29 cellular contexts compared by ENCODE assay signal in genomic region chr2:223040527-223040926, GRCh38. TPM values are rescaled to one million over a fixed set of nuclear protein-coding genes. Genes with fewer than 3 reads are reported as not detected.
"Had no signal": no experiment of that assay in that cellular context is flagged by ENCODE, and none has a peak within 500 bp of the region (broad histone marks: within the 10 kb centered on the region; RNA-seq: fewer than 3 reads in every experiment).

No MANE protein-coding gene starts in this region.

- H2AFZ ChIP-seq: neural progenitor cell had no signal

- H3K4me3 ChIP-seq: colonic mucosa, dorsolateral prefrontal cortex, esophagus squamous epithelium, gastrocnemius medialis, neural progenitor cell, spleen, testis, vagina had no signal

- H3K9me3 ChIP-seq: colonic mucosa, esophagus squamous epithelium, gastrocnemius medialis, spleen, testis, vagina had no signal

- H3K27me3 Mint-ChIP-seq: activated CD4-positive, alpha-beta T cell treated with anti-CD3 and anti-CD28 coated beads, Interleukin-2, amount 10 ng/mL, durations not matched to agents 7 days and 5 days; progenitor cell of endocrine pancreas had no signal

- H3K4me3 Mint-ChIP-seq: activated CD4-positive, alpha-beta T cell treated with anti-CD3 and anti-CD28 coated beads, Interleukin-2, amount 10 ng/mL, durations not matched to agents 7 days and 5 days; activated CD8-positive, alpha-beta T cell treated with anti-CD3 and anti-CD28 coated beads, Interleukin-2, amount 10 ng/mL, durations not matched to agents 7 days and 5 days; activated naive CD4-positive, alpha-beta T cell treated with anti-CD3 and anti-CD28 coated beads, Interleukin-2, amount 50 U/mL, for 24 hours; activated T-helper 1 cell treated with anti-CD3 and anti-CD28 coated beads, Interleukin-12 subunit alpha, Interleukin-12 subunit beta, Interleukin-2, Interleukin-4 antibody, amounts not matched to agents 30 ng/mL and 10 ng/mL and 1 ng/mL, durations not matched to agents 14 hours and 24 hours and 36 hours; brain; central memory CD8-positive, alpha-beta T cell; effector memory CD8-positive, alpha-beta T cell; naive thymus-derived CD8-positive, alpha-beta T cell; neural progenitor cell had no signal

- H3K9ac ChIP-seq: neural progenitor cell had no signal

- H3K36me3 Mint-ChIP-seq: activated naive CD4-positive, alpha-beta T cell treated with anti-CD3 and anti-CD28 coated beads, Interleukin-2, amount 50 U/mL, for 24 hours; brain; naive thymus-derived CD8-positive, alpha-beta T cell; neural progenitor cell had no signal

- H3K27ac Mint-ChIP-seq: activated CD4-positive, alpha-beta T cell treated with anti-CD3 and anti-CD28 coated beads, Interleukin-2, amount 10 ng/mL, durations not matched to agents 7 days and 5 days; activated CD8-positive, alpha-beta T cell treated with anti-CD3 and anti-CD28 coated beads, Interleukin-2, amount 10 ng/mL, durations not matched to agents 7 days and 5 days; activated naive CD4-positive, alpha-beta T cell treated with anti-CD3 and anti-CD28 coated beads, Interleukin-2, amount 50 U/mL, for 24 hours; activated T-helper 1 cell treated with anti-CD3 and anti-CD28 coated beads, Interleukin-12 subunit alpha, Interleukin-12 subunit beta, Interleukin-2, Interleukin-4 antibody, amounts not matched to agents 30 ng/mL and 10 ng/mL and 1 ng/mL, durations not matched to agents 14 hours and 24 hours and 36 hours; effector memory CD8-positive, alpha-beta T cell; naive thymus-derived CD8-positive, alpha-beta T cell; neural progenitor cell had no signal

- H3K27ac ChIP-seq: colonic mucosa, gastrocnemius medialis, neural progenitor cell, spleen, testis, WERI-Rb-1 had no signal

- H3K9me3 Mint-ChIP-seq: activated CD4-positive, alpha-beta T cell treated with anti-CD3 and anti-CD28 coated beads, Interleukin-2, amount 10 ng/mL, durations not matched to agents 7 days and 5 days; activated naive CD4-positive, alpha-beta T cell treated with anti-CD3 and anti-CD28 coated beads, Interleukin-2, amount 50 U/mL, for 24 hours; activated T-helper 1 cell treated with anti-CD3 and anti-CD28 coated beads, Interleukin-12 subunit alpha, Interleukin-12 subunit beta, Interleukin-2, Interleukin-4 antibody, amounts not matched to agents 30 ng/mL and 10 ng/mL and 1 ng/mL, durations not matched to agents 14 hours and 24 hours and 36 hours; central memory CD8-positive, alpha-beta T cell; neural progenitor cell had no signal

- H3K4me1 ChIP-seq: colonic mucosa, gastrocnemius medialis, testis had no signal

- H3K4me2 ChIP-seq: neural progenitor cell had no signal

- DNase-seq: activated CD4-positive, alpha-beta T cell treated with anti-CD3 and anti-CD28 coated beads, Interleukin-2, amount 10 ng/mL, durations not matched to agents 7 days and 5 days; activated CD4-positive, CD25-positive, alpha-beta regulatory T cell treated with anti-CD3 and anti-CD28 coated beads, Interleukin-2, amount 50 U/mL, for 72 hours; activated CD8-positive, alpha-beta T cell treated with anti-CD3 and anti-CD28 coated beads, Interleukin-2, amount 10 ng/mL, durations not matched to agents 7 days and 5 days; activated gamma-delta T cell; anterior cingulate cortex; colonic mucosa; dorsolateral prefrontal cortex; effector memory CD8-positive, alpha-beta T cell; esophagus squamous epithelium; gastrocnemius medialis; hypothalamus; left colon; mesenchymal stem cell; naive thymus-derived CD8-positive, alpha-beta T cell; spleen; stimulated activated CD4-positive, alpha-beta T cell treated with anti-CD3 and anti-CD28 coated beads, Interleukin-4, amount 100 ng/mL, for 1 hour; stimulated activated naive CD4-positive, alpha-beta T cell; T-helper 2 cell; testis; trophoblast cell; WERI-Rb-1 had no signal

- H3K4me1 Mint-ChIP-seq: activated CD4-positive, alpha-beta T cell treated with anti-CD3 and anti-CD28 coated beads, Interleukin-2, amount 10 ng/mL, durations not matched to agents 7 days and 5 days; activated naive CD4-positive, alpha-beta T cell treated with anti-CD3 and anti-CD28 coated beads, Interleukin-2, amount 50 U/mL, for 24 hours; central memory CD8-positive, alpha-beta T cell had no signal

- H3K27me3 ChIP-seq: colonic mucosa, dorsolateral prefrontal cortex, esophagus squamous epithelium, gastrocnemius medialis, neural progenitor cell, spleen, testis, vagina had no signal

- H3K36me3 ChIP-seq: colonic mucosa, esophagus squamous epithelium, gastrocnemius medialis, neural progenitor cell, spleen, vagina, WERI-Rb-1 had no signal

- FAIRE-seq: TTC549 had no signal

RNA-seq across cellular contexts. Expression of gene KCNE4, which starts 11.5 kb away (rescaled TPM):
- total RNA-seq: activated CD4-positive, alpha-beta T cell treated with anti-CD3 and anti-CD28 coated beads, Interleukin-2, amount 10 ng/mL, durations not matched to agents 7 days and 5 days; activated CD8-positive, alpha-beta T cell treated with anti-CD3 and anti-CD28 coated beads, Interleukin-2, amount 10 ng/mL, durations not matched to agents 7 days and 5 days; activated T-helper 1 cell treated with anti-CD3 and anti-CD28 coated beads, Interleukin-12 subunit alpha, Interleukin-12 subunit beta, Interleukin-2, Interleukin-4 antibody, amounts not matched to agents 30 ng/mL and 10 ng/mL and 1 ng/mL, durations not matched to agents 14 hours and 24 hours and 36 hours; naive thymus-derived CD8-positive, alpha-beta T cell had no signal
- polyA plus RNA-seq: naive thymus-derived CD8-positive, alpha-beta T cell had no signal
